ENCODE assay signal across 9 cellular contexts in the genomic region with DNA sequence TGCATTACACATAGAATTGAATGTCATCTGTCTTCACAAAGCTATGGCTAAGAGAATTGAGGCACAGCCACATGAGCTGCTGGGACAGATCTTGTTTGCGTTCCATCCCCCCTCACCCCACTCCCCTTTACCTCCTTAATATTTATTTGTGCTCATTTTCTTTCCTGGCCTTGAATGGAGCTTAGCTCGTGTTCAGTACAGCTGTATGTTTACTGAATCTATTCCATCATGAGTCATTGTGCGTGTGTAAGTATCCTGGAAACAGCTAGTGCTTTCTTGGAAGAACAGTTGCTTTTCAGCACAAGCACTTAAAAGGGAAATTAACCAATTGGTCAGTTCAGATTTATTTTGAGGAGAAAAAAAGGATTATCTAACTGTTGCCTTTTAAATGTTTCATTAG. TPM values are rescaled to one million over a fixed set of nuclear protein-coding genes. Genes with fewer than 3 reads are reported as not detected.
DNase-seq lines count a peak whose midpoint lies in the region; ATAC-seq and TF ChIP-seq lines count a peak whose summit lies in the region.
"Had no signal": no experiment of that assay in that cellular context is flagged by ENCODE, and none has a peak within 500 bp of the region (broad histone marks: within the 10 kb centered on the region; RNA-seq: fewer than 3 reads in every experiment).

No MANE protein-coding gene starts in this region.

- ATAC-seq in foreskin keratinocyte (peak; percentile 85), gastrocnemius medialis (peak; percentile 90 to 92), GM21786 (IDR thresholded peaks at IDR 0.05; ENCODE audit: unreplicated experiment) (no peak)
- ATAC-seq in activated naive CD8-positive, alpha-beta T cell treated with anti-CD3 and anti-CD28 coated beads, Interleukin-2, amount 50 U/mL, for 24 hours = no peak

- H3K4me3 ChIP-seq in gastrocnemius medialis = no peak overlapping the region

- peaks cover 4% of the 10 kb centered on the region for H3K4me1 ChIP-seq in foreskin keratinocyte
- peaks cover 0 to 10% of the 10 kb centered on the region in 2 donors for H3K4me1 ChIP-seq in gastrocnemius medialis

- H3K9me3 ChIP-seq in gastrocnemius medialis = no peaks in the 10 kb centered on the region

- no peak overlapping the region for H3K27ac Mint-ChIP-seq in activated naive CD8-positive, alpha-beta T cell treated with anti-CD3 and anti-CD28 coated beads, Interleukin-2, amount 50 U/mL, for 24 hours

- DNase-seq in NCI-H1092 treated with DMSO at 0.1 percent for 48 hours (lab: John Stamatoyannopoulos, UW) (peak; percentile 97), OCI-M1 (lab: John Stamatoyannopoulos, UW) (peak; percentile 69), foreskin keratinocyte (peak in 1 of 2 donors; percentile 54), gastrocnemius medialis (no peak), mesenteric fat pad (ENCODE audit: low spot score) (no peak)
- DNase-seq in stimulated activated CD4-positive, alpha-beta T cell treated with anti-CD3 and anti-CD28 coated beads, Interleukin-4, amount 100 ng/mL, for 24 hours = no peak
- DNase-seq in activated naive CD8-positive, alpha-beta T cell treated with anti-CD3 and anti-CD28 coated beads, Interleukin-2, amount 50 U/mL, for 24 hours = no peak
- DNase-seq: activated CD8-positive, alpha-beta memory T cell treated with anti-CD3 and anti-CD28 coated beads, Interleukin-2, amount 50 U/mL, for 4 hours had no signal

- H3K9me3 Mint-ChIP-seq in activated naive CD8-positive, alpha-beta T cell treated with anti-CD3 and anti-CD28 coated beads, Interleukin-2, amount 50 U/mL, for 24 hours = no peaks in the 10 kb centered on the region

- H3K36me3 ChIP-seq in gastrocnemius medialis = no peaks in the 10 kb centered on the region

- H3K4me1 Mint-ChIP-seq in activated naive CD8-positive, alpha-beta T cell treated with anti-CD3 and anti-CD28 coated beads, Interleukin-2, amount 50 U/mL, for 24 hours = no peaks in the 10 kb centered on the region

- in situ Hi-C loops in gastrocnemius medialis (cut with MboI; ENCODE audit: low sequenced_read_pairs in 4 of 4) = no loop called here

- intact Hi-C loops in gastrocnemius medialis (cut with DNase I; ENCODE audit: low total_unique reads) = no loop called here

- H3K4me3 Mint-ChIP-seq in activated naive CD8-positive, alpha-beta T cell treated with anti-CD3 and anti-CD28 coated beads, Interleukin-2, amount 50 U/mL, for 24 hours = no peak overlapping the region

- no peak for TF ChIP-seq CTCF in foreskin keratinocyte (conservative IDR thresholded peaks at IDR 0.05)
- TF ChIP-seq CTCF in gastrocnemius medialis (IDR thresholded peaks at IDR 0.05 in 4 of 5, conservative IDR thresholded peaks at IDR 0.05 in 1 of 5) = no peak

- H3K27ac ChIP-seq in foreskin keratinocyte (no peak overlapping the region), gastrocnemius medialis (peak overlapping the region in 2 of 4 donors; percentile 33 to 35)

- H3K27me3 Mint-ChIP-seq in activated naive CD8-positive, alpha-beta T cell treated with anti-CD3 and anti-CD28 coated beads, Interleukin-2, amount 50 U/mL, for 24 hours = peaks cover 1% of the 10 kb centered on the region

- TF ChIP-seq POLR2A in gastrocnemius medialis (IDR thresholded peaks at IDR 0.05) = no peak

- H3K27me3 ChIP-seq in foreskin keratinocyte (no peaks in the 10 kb centered on the region), gastrocnemius medialis (no peaks in the 10 kb centered on the region)

- H3K36me3 Mint-ChIP-seq in activated naive CD8-positive, alpha-beta T cell treated with anti-CD3 and anti-CD28 coated beads, Interleukin-2, amount 50 U/mL, for 24 hours (ENCODE audit: low read depth) = no peaks in the 10 kb centered on the region

RNA-seq across cellular contexts. Expression of a gene that starts 14.7 kb away (rescaled TPM):
- total RNA-seq in foreskin keratinocyte (0.21 and 0.31 TPM in 2 replicates), gastrocnemius medialis (1 to 10 TPM; 4.1 to 8.0 (median 5.5) TPM), mesenteric fat pad (4.1 TPM)
- polyA plus RNA-seq in foreskin keratinocyte = 0.02 TPM in 2 replicates

Comparison
In these comparisons a context has a peak if more than half of its experiments do, and no peak if none do; other contexts are left out.
1. DNase-seq: peak in NCI-H1092 treated with DMSO at 0.1 percent for 48 hours (single experiment) and OCI-M1 (single experiment); none in gastrocnemius medialis (0 of 2), stimulated activated CD4-positive, alpha-beta T cell treated with anti-CD3 and anti-CD28 coated beads, Interleukin-4, amount 100 ng/mL, for 24 hours (single experiment), activated naive CD8-positive, alpha-beta T cell treated with anti-CD3 and anti-CD28 coated beads, Interleukin-2, amount 50 U/mL, for 24 hours (single experiment) and mesenteric fat pad (single experiment).
2. ATAC-seq: peak in foreskin keratinocyte (single experiment) and gastrocnemius medialis (2 of 2); none in GM21786 (single experiment) and activated naive CD8-positive, alpha-beta T cell treated with anti-CD3 and anti-CD28 coated beads, Interleukin-2, amount 50 U/mL, for 24 hours (single experiment).